29 cellular contexts compared by ENCODE assay signal in the genomic region with DNA sequence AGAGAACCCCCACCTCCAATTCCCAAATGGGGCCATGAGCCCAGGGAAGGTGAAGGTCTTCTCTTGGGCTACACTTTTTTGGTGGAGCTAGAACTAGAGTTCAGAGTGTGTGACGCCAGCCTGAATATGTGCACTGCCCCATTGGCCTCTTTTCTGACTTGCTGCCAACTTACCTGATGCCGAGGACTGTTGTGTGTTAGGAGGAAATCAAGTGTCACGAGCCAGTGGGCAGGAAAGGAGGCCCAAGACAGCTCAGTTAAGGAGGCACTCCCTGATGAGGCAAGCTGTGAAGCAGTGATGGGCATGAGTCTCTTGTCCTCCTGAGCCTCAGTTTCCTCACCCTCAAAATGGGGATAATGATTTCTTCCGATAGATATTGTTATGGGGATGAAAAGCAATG.
"Had no signal": no experiment of that assay in that cellular context is flagged by ENCODE, and none has a peak within 500 bp of the region (broad histone marks: within the 10 kb centered on the region; RNA-seq: fewer than 3 reads in every experiment).

No MANE protein-coding gene starts in this region.

- H3K27ac Mint-ChIP-seq: activated B cell treated with CpG ODN at 0.5 μM for 24 hours; activated CD8-positive, alpha-beta T cell treated with anti-CD3 and anti-CD28 coated beads for 36 hours; activated naive CD4-positive, alpha-beta T cell treated with anti-CD3 and anti-CD28 coated beads, Interleukin-2, amount 10 ng/mL, durations not matched to agents 7 days and 5 days; activated naive CD4-positive, alpha-beta T cell treated with anti-CD3 and anti-CD28 coated beads, Interleukin-2, amount 50 U/mL, for 72 hours; activated naive CD8-positive, alpha-beta T cell treated with anti-CD3 and anti-CD28 coated beads, Interleukin-2, amount 10 ng/mL, durations not matched to agents 7 days and 5 days; T-helper 17 cell; T-helper 2 cell treated with Interferon-gamma antibody and Interleukin-4, amounts not matched to agents 5 μg/mL and 100 μg/mL, for 36 hours had no signal

- H3K36me3 Mint-ChIP-seq: activated naive CD4-positive, alpha-beta T cell treated with anti-CD3 and anti-CD28 coated beads, Interleukin-2, amount 10 ng/mL, durations not matched to agents 7 days and 5 days; activated naive CD4-positive, alpha-beta T cell treated with anti-CD3 and anti-CD28 coated beads, Interleukin-2, amount 50 U/mL, for 72 hours; activated naive CD8-positive, alpha-beta T cell treated with anti-CD3 and anti-CD28 coated beads, Interleukin-2, amount 10 ng/mL, durations not matched to agents 7 days and 5 days had no signal

- DNase-seq: activated B cell treated with CpG ODN at 0.5 μM for 24 hours; activated CD4-positive, alpha-beta T cell treated with anti-CD3 and anti-CD28 coated beads for 48 hours; activated CD4-positive, alpha-beta T cell treated with anti-CD3 and anti-CD28 coated beads, Interleukin-2, amount 50 U/mL, for 1 hour; activated CD4-positive, alpha-beta T cell treated with anti-CD3 and anti-CD28 coated beads, Interleukin-2, amount 50 U/mL, for 48 hours; activated CD8-positive, alpha-beta memory T cell treated with anti-CD3 and anti-CD28 coated beads for 24 hours; activated CD8-positive, alpha-beta T cell treated with anti-CD3 and anti-CD28 coated beads for 36 hours; activated gamma-delta T cell; activated naive CD4-positive, alpha-beta T cell; activated naive CD4-positive, alpha-beta T cell treated with anti-CD3 and anti-CD28 coated beads, Interleukin-2, amount 10 ng/mL, durations not matched to agents 7 days and 5 days; activated naive CD8-positive, alpha-beta T cell treated with anti-CD3 and anti-CD28 coated beads, Interleukin-2, amount 10 ng/mL, durations not matched to agents 7 days and 5 days; activated T-cell treated with anti-CD3 and anti-CD28 coated beads, Interleukin-2, amount 50 U/mL, for 1 hour; activated T-cell treated with anti-CD3 and anti-CD28 coated beads, Interleukin-2, amount 50 U/mL, for 48 hours; central memory CD4-positive, alpha-beta T cell; cerebellar nuclear complex; colonic mucosa; effector CD8-positive, alpha-beta T cell; foreskin fibroblast; head of caudate nucleus; T-helper 17 cell; T1000; WERI-Rb-1 had no signal

- ATAC-seq: activated CD4-positive, CD25-positive, alpha-beta regulatory T cell treated with anti-CD3 and anti-CD28 coated beads, Interleukin-2, amount 50 U/mL, for 24 hours; activated CD8-positive, alpha-beta T cell treated with anti-CD3 and anti-CD28 coated beads for 36 hours; activated naive CD4-positive, alpha-beta T cell treated with anti-CD3 and anti-CD28 coated beads, Interleukin-2, amount 50 U/mL, for 72 hours; esophagus mucosa; T-helper 17 cell had no signal

- H3K4me3 Mint-ChIP-seq: activated B cell treated with CpG ODN at 0.5 μM for 24 hours; activated CD8-positive, alpha-beta T cell treated with anti-CD3 and anti-CD28 coated beads for 36 hours; activated naive CD4-positive, alpha-beta T cell treated with anti-CD3 and anti-CD28 coated beads, Interleukin-2, amount 10 ng/mL, durations not matched to agents 7 days and 5 days; activated naive CD8-positive, alpha-beta T cell treated with anti-CD3 and anti-CD28 coated beads, Interleukin-2, amount 10 ng/mL, durations not matched to agents 7 days and 5 days; brain; T-helper 17 cell; T-helper 2 cell treated with Interferon-gamma antibody and Interleukin-4, amounts not matched to agents 5 μg/mL and 100 μg/mL, for 36 hours had no signal

- H3K4me1 Mint-ChIP-seq: activated naive CD4-positive, alpha-beta T cell treated with anti-CD3 and anti-CD28 coated beads, Interleukin-2, amount 10 ng/mL, durations not matched to agents 7 days and 5 days; brain; T-helper 17 cell had no signal

- H3K4me3 ChIP-seq: ascending aorta, breast epithelium, cardiac muscle cell, colonic mucosa had no signal

- H3K9me3 Mint-ChIP-seq: activated B cell treated with CpG ODN at 0.5 μM for 24 hours; activated CD8-positive, alpha-beta T cell treated with anti-CD3 and anti-CD28 coated beads for 36 hours; activated naive CD4-positive, alpha-beta T cell treated with anti-CD3 and anti-CD28 coated beads, Interleukin-2, amount 10 ng/mL, durations not matched to agents 7 days and 5 days; activated naive CD4-positive, alpha-beta T cell treated with anti-CD3 and anti-CD28 coated beads, Interleukin-2, amount 50 U/mL, for 72 hours; activated naive CD8-positive, alpha-beta T cell treated with anti-CD3 and anti-CD28 coated beads, Interleukin-2, amount 10 ng/mL, durations not matched to agents 7 days and 5 days; brain; T-helper 2 cell treated with Interferon-gamma antibody and Interleukin-4, amounts not matched to agents 5 μg/mL and 100 μg/mL, for 36 hours had no signal
